Comparison of ENCODE assay signal across 8 cellular contexts in the genomic region with DNA sequence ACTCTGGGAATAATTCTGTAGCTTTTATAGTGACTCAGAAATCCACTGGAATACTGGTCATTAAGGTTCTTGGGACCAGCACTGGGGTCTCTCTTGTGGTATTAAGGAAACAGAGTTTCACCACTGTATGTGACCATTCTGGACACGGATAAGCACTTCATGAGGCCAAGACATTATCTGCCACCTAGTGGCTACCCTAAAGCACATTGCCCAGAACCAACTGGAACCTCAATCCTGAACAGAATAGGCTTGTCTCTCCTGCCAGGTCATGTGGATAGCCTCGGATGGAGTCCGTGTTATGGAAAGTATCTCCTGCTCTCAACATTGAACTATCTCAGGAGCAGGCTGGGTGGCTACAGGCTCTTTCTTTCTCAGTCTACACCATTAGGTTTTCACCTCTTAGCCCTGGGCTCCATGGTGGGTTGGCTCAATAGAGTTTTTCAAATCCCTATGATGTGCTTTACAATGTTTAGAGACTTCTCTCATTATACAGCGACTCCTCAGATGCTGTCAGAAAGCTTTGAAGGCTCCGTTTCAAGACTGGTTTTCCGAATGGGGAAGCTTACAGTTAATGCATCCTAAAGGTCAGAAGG.
DNase-seq lines count a peak whose midpoint lies in the region; ATAC-seq and TF ChIP-seq lines count a peak whose summit lies in the region.

No MANE protein-coding gene starts in this region.

- TF ChIP-seq CTCF in A673 (conservative IDR thresholded peaks at IDR 0.05; ENCODE audit: low read depth, low read length): peak; percentile 52
- TF ChIP-seq CTCF in heart right ventricle (IDR thresholded peaks at IDR 0.05): peak; percentile 8 to 60 (median 53)
- TF ChIP-seq CTCF in thoracic aorta (IDR thresholded peaks at IDR 0.05): no peak

- peak; percentile 51 for ATAC-seq in GM18498 (IDR thresholded peaks at IDR 0.05; ENCODE audit: unreplicated experiment)
- peak in 6 of 8 donors; percentile 31 to 78 (median 68) for ATAC-seq in heart right ventricle
- ATAC-seq in thoracic aorta (ENCODE audit: insufficient number of reproducible peaks, low FRiP score, low read depth): peak; percentile 59

- H3K27me3 ChIP-seq in A673 (replicated peaks; ENCODE audit: insufficient read depth, low read depth, low read length, poor library complexity) (peaks cover 4% of the 10 kb centered on the region), heart right ventricle (peaks cover 0 to 3% (median 0%) of the 10 kb centered on the region in 7 donors), thoracic aorta (replicated peaks; ENCODE audit: insufficient read depth) (no peaks in the 10 kb centered on the region)

- H3K4me1 ChIP-seq in A673 (ENCODE audit: insufficient read depth, low read length, poor library complexity, severe bottlenecking) (no peaks in the 10 kb centered on the region), heart right ventricle (peaks cover 0 to 5% (median 0%) of the 10 kb centered on the region in 9 donors), thoracic aorta (ENCODE audit: control insufficient read depth in 1 of 2, low read depth in 2 of 2) (no peaks in the 10 kb centered on the region)

- H3K36me3 ChIP-seq in A673 (ENCODE audit: insufficient read depth, low read length, poor library complexity, severe bottlenecking) (no peaks in the 10 kb centered on the region), heart right ventricle (no peaks in the 10 kb centered on the region), thoracic aorta (no peaks in the 10 kb centered on the region)

- no TSS peak for BruUV-seq in A673 (replicated peaks; lab: Mats Ljungman, UMichigan)

- intact Hi-C loops in A673 (cut with micrococcal nuclease; ENCODE audit: unreplicated experiment): loop anchor here (1.0 kb wide), 1 partner anchor 129 kb away; no protein-coding TSS in a partner anchor
- intact Hi-C loops in heart right ventricle (cut with DNase I): loop anchor here in 8 of 10 donors (1.0 to 5.0 kb wide), 3 partner anchors 129 kb away; no protein-coding TSS in a partner anchor

- H3K4me3 ChIP-seq in A673 (ENCODE audit: low read depth, low read length, poor library complexity, severe bottlenecking) (no peak overlapping the region), heart right ventricle (no peak overlapping the region), thoracic aorta (no peak overlapping the region)

- WGBS in heart right ventricle, 2 donors: 47 to 55% methylated on average over 6 of the region's 6 CpGs

- H3K27ac ChIP-seq in A673 (ENCODE audit: low read depth, low read length, poor library complexity, severe bottlenecking) (no peak overlapping the region), heart right ventricle (no peak overlapping the region), thoracic aorta (no peak overlapping the region)

- H3K9me3 ChIP-seq in A673 (ENCODE audit: low read depth, low read length, poor library complexity, severe bottlenecking) (no peaks in the 10 kb centered on the region), heart right ventricle (peaks cover 0 to 15% (median 0%) of the 10 kb centered on the region in 11 donors), thoracic aorta (no peaks in the 10 kb centered on the region)

- CTCF ChIA-PET in A673 (lab: Charles Lee): no interaction called here

- POLR2A ChIA-PET in A673 (lab: Charles Lee; ENCODE audit: low non-redundant PET): no interaction called here

- DNase-seq in A673 (ENCODE audit: low spot score) (peak; percentile 11), RPMI8226 (peak; percentile 37), heart right ventricle (no peak), thoracic aorta (ENCODE audit: low spot score) (no peak), mucosa of gallbladder (ENCODE audit: low spot score) (no peak), retina (no peak)
- no peak for DNase-seq in activated T-cell treated with anti-CD3 and anti-CD28 coated beads, Interleukin-2, amount 50 U/mL, for 1 hour

Comparison
In these comparisons a context has a peak if more than half of its experiments do, and no peak if none do; other contexts are left out.
1. DNase-seq: peak in A673 (single experiment) and RPMI8226 (single experiment); none in heart right ventricle (0 of 2), thoracic aorta (single experiment), activated T-cell treated with anti-CD3 and anti-CD28 coated beads, Interleukin-2, amount 50 U/mL, for 1 hour (single experiment), mucosa of gallbladder (single experiment) and retina (single experiment).
2. Peak in every context shown above with its lines, with median percentiles within 50 percentile points of each other: ATAC-seq.